In the genomic region with DNA sequence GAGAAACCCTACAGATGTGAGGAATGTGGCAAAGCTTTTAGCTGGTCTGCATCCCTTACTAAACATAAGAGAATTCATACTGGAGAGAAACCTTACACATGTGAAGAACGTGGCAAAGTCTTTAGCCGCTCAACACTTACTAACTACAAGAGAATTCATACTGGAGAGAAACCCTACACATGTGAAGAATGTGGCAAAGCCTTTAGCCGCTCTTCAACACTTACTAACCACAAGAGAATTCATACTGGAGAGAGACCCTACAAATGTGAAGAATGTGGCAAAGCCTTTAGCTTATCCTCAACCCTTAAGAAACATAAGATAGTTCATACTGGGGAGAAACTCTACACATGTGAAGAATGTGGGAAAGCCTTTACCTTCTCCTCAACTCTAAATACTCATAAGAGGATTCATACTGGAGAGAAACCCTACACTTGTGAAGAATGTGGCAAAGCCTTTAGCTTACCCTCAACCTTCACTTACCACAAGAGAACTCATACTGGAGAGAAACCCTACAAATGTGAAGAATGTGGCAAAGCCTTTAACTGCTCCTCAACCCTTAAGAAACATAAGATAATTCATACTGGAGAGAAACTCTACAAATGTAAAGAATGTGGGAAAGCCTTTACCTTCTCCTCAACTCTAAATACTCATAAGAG, we compare ENCODE assay signal across 12 cellular contexts. TPM values are rescaled to one million over a fixed set of nuclear protein-coding genes. Genes with fewer than 3 reads are reported as not detected.
A peak's percentile ranks its signal among the peaks of the same experiment; 100 is the strongest.
DNase-seq lines count a peak whose midpoint lies in the region; ATAC-seq, FAIRE-seq and TF ChIP-seq lines count a peak whose summit lies in the region.
"Not testable (repeated sequence)": the region's sequence is repeated elsewhere in the genome, so short reads cannot be mapped to it uniquely, and the experiment has no call there.
"Had no signal": no experiment of that assay in that cellular context is flagged by ENCODE, and none has a peak within 500 bp of the region (broad histone marks: within the 10 kb centered on the region; RNA-seq: fewer than 3 reads in every experiment).

No MANE protein-coding gene starts in this region.

- not testable (repeated sequence) for TF ChIP-seq CTCF in HCT116 (IDR thresholded peaks at IDR 0.05 in 2 of 3, conservative IDR thresholded peaks at IDR 0.05 in 1 of 3; ENCODE audit: borderline replicate concordance in 1 of 3, insufficient read depth in 1 of 3, low read depth in 2 of 3, low read length in 2 of 3); astrocyte (IDR thresholded peaks at IDR 0.05; ENCODE audit: insufficient read depth, low read depth, low read length); K562 (IDR thresholded peaks at IDR 0.05 in 2 of 3, conservative IDR thresholded peaks at IDR 0.05 in 1 of 3; ENCODE audit: insufficient read depth in 2 of 3, low read depth in 1 of 3, low read length in 3 of 3); endodermal cell (conservative IDR thresholded peaks at IDR 0.05); liver (IDR thresholded peaks at IDR 0.05; ENCODE audit: low read depth, low read length, missing input control)

- CTCF ChIA-PET in HCT116 (lab: Charles Lee); K562 (lab: Yijun Ruan, JAX; ENCODE audit: low intra/inter-chr PET ratio): not testable (repeated sequence)

- RAD21 ChIA-PET in HCT116 (lab: Charles Lee; ENCODE audit: low non-redundant PET in 1 of 2, low total read pairs in 2 of 2, uncharacterized antibody in 2 of 2, unreplicated experiment in 2 of 2) = not testable (repeated sequence)

- H2AFZ ChIP-seq in HCT116 (ENCODE audit: low read depth, low read length, poor library complexity, severe bottlenecking); astrocyte (ENCODE audit: low read depth, low read length); K562 (ENCODE audit: low read depth, low read length): not testable (repeated sequence)

- not testable (repeated sequence) for H3K36me3 ChIP-seq in HCT116 (ENCODE audit: control insufficient read depth in 1 of 2, insufficient read depth in 2 of 2, low read length in 2 of 2); HUES48 (ENCODE audit: control insufficient read depth, insufficient read depth, low read length); astrocyte (ENCODE audit: insufficient read depth, low read length); K562 (ENCODE audit: control insufficient read depth, insufficient read depth, low read length); endodermal cell (ENCODE audit: control insufficient read depth, insufficient read depth, low read length); liver (ENCODE audit: control insufficient read depth in 4 of 4, insufficient read depth in 3 of 4, low read depth in 1 of 4, low read length in 3 of 4)

- intact Hi-C loops in HCT116 (cut with micrococcal nuclease); K562 (cut with micrococcal nuclease): not testable (repeated sequence)

- FAIRE-seq in astrocyte (lab: Jason Lieb, UNC) = peak; percentile 26
- FAIRE-seq in K562 (lab: Jason Lieb, UNC) = not testable (repeated sequence)

- in situ Hi-C loops in K562 (cut with MboI) = not testable (repeated sequence)

- not testable (repeated sequence) for H3K79me2 ChIP-seq in HCT116 (ENCODE audit: insufficient read depth, low read length); astrocyte (ENCODE audit: insufficient read depth, low read length); K562 (ENCODE audit: control insufficient read depth, insufficient read depth, low read length)

- not testable (repeated sequence) for H3K4me3 Mint-ChIP-seq in astrocyte (ENCODE audit: unreplicated experiment); endodermal cell

- H3K9ac ChIP-seq in HCT116 (ENCODE audit: low read length); HUES48 (ENCODE audit: low read depth, low read length); astrocyte (ENCODE audit: low read length); K562 (ENCODE audit: insufficient read depth in 1 of 2, low read depth in 2 of 2, low read length in 2 of 2); endodermal cell (ENCODE audit: extremely low read depth, low read length, poor library complexity, severe bottlenecking); liver (ENCODE audit: low read depth in 1 of 2, low read length in 2 of 2): not testable (repeated sequence)

- H3K36me3 Mint-ChIP-seq in astrocyte (ENCODE audit: low read depth, unreplicated experiment); endodermal cell (ENCODE audit: low read depth): not testable (repeated sequence)

- H3K27me3 Mint-ChIP-seq in astrocyte (ENCODE audit: low read depth, unreplicated experiment); endodermal cell (ENCODE audit: insufficient read depth): not testable (repeated sequence)

- H3K27ac ChIP-seq in HCT116 (ENCODE audit: low read depth, low read length); HUES48 (ENCODE audit: low read depth, low read length); astrocyte (ENCODE audit: low read depth, low read length); K562 (ENCODE audit: extremely low read depth, low read depth, low read length); endodermal cell (ENCODE audit: low read depth, low read length); liver (ENCODE audit: low read depth in 1 of 2, low read length in 2 of 2): not testable (repeated sequence)

- not testable (repeated sequence) for DNase-seq in HCT116 (ENCODE audit: low read depth, low spot score); astrocyte (ENCODE audit: low read depth); K562 (ENCODE audit: extremely low read depth in 1 of 4, low spot score in 3 of 4); endodermal cell

- 3% methylated on average over 3 of the region's 3 CpGs for WGBS in K562 (ENCODE audit: insufficient coverage, low coverage, missing lambda C conversion rate)
- WGBS in endodermal cell (ENCODE audit: insufficient coverage in 1 of 2, insufficient read length in 1 of 2), 2 experiments = 63 to 77% methylated on average over 1 to 3 of the region's 3 CpGs
- WGBS in liver = 78% methylated on average over 3 of the region's 3 CpGs

- not testable (repeated sequence) for H3K27me3 ChIP-seq in HCT116 (ENCODE audit: insufficient read depth, low read length); HUES48 (ENCODE audit: control insufficient read depth, insufficient read depth, low read length); astrocyte (ENCODE audit: insufficient read depth, low read length); K562 (ENCODE audit: control insufficient read depth in 2 of 2, insufficient read depth in 2 of 2, low read length in 2 of 2); endodermal cell (ENCODE audit: control insufficient read depth, insufficient read depth, low read length, poor library complexity, severe bottlenecking); liver (ENCODE audit: control insufficient read depth in 4 of 4, insufficient read depth in 4 of 4, low read length in 3 of 4)

- not testable (repeated sequence) for TF ChIP-seq EP300 in K562 (IDR thresholded peaks at IDR 0.05; ENCODE audit: low read length)

- peaks cover 19 to 27% of the 10 kb centered on the region in 2 experiments; a peak in 3 of 4 replicates for H3K9me3 ChIP-seq in HCT116 (ENCODE audit: control insufficient read depth in 1 of 2, insufficient read depth in 1 of 2, low read depth in 1 of 2, low read length in 2 of 2)
- H3K9me3 ChIP-seq in HUES48 (ENCODE audit: control insufficient read depth, insufficient read depth, low read length) = peaks cover 75% of the 10 kb centered on the region
- peaks cover 22% of the 10 kb centered on the region for H3K9me3 ChIP-seq in astrocyte (ENCODE audit: insufficient read depth, low read depth, low read length)
- H3K9me3 ChIP-seq in K562 (replicated peaks; ENCODE audit: control insufficient read depth, insufficient read depth, low read depth, low read length) = not testable (repeated sequence)
- peaks cover 79% of the 10 kb centered on the region for H3K9me3 ChIP-seq in endodermal cell (ENCODE audit: control insufficient read depth, low read length)
- H3K9me3 ChIP-seq in liver (ENCODE audit: control insufficient read depth in 4 of 4, low read length in 3 of 4) = peaks cover 20 to 65% (median 27%) of the 10 kb centered on the region in 4 donors

- H3K9me1 ChIP-seq in K562 (ENCODE audit: control insufficient read depth, insufficient read depth, low read length) = not testable (repeated sequence)

- H3K9me3 Mint-ChIP-seq in astrocyte (ENCODE audit: unreplicated experiment) = peaks cover 21% of the 10 kb centered on the region
- peaks cover 80% of the 10 kb centered on the region for H3K9me3 Mint-ChIP-seq in endodermal cell

- BruUV-seq in HCT116 (replicated peaks; lab: Mats Ljungman, UMichigan); K562 (replicated peaks; lab: Mats Ljungman, UMichigan): not testable (repeated sequence)

- ATAC-seq in HCT116, K562: not testable (repeated sequence)

- not testable (repeated sequence) for H3K4me1 ChIP-seq in HCT116 (ENCODE audit: control insufficient read depth in 1 of 2, insufficient read depth in 2 of 2, low read length in 2 of 2); HUES48 (ENCODE audit: control insufficient read depth, insufficient read depth, low read length); astrocyte (ENCODE audit: insufficient read depth, low read length); K562 (replicated peaks in 1 of 2; ENCODE audit: control insufficient read depth in 2 of 2, insufficient read depth in 2 of 2, low read length in 2 of 2); endodermal cell (ENCODE audit: control insufficient read depth, insufficient read depth, low read length); liver (ENCODE audit: control insufficient read depth in 4 of 4, insufficient read depth in 4 of 4, low read length in 3 of 4)

- H3K9me2 ChIP-seq in HCT116 (ENCODE audit: insufficient read depth) = not testable (repeated sequence)

- POLR2A ChIA-PET in HCT116 (lab: Charles Lee); K562 (lab: Yijun Ruan, JAX): not testable (repeated sequence)

- H3K4me1 Mint-ChIP-seq in astrocyte (ENCODE audit: low read depth, unreplicated experiment); endodermal cell: not testable (repeated sequence)

- H3K27ac Mint-ChIP-seq in astrocyte (ENCODE audit: unreplicated experiment); endodermal cell: not testable (repeated sequence)

- not testable (repeated sequence) for H3K4me2 ChIP-seq in HCT116 (ENCODE audit: low read length); astrocyte (ENCODE audit: low read length); K562 (ENCODE audit: insufficient read depth, low read length)

- not testable (repeated sequence) for H3K4me3 ChIP-seq in HCT116 (replicated peaks in 1 of 2; ENCODE audit: low read depth in 1 of 2, low read length in 2 of 2); astrocyte (ENCODE audit: insufficient read depth, low read depth, low read length); K562
- H3K4me3 ChIP-seq in HUES48 (ENCODE audit: low read depth, low read length) = peak overlapping the region; percentile 8; the same call in 1 of the 2 replicates
- peak overlapping the region; percentile 27 for H3K4me3 ChIP-seq in endodermal cell (ENCODE audit: low read length)
- H3K4me3 ChIP-seq in liver (ENCODE audit: low read depth in 1 of 3, low read length in 3 of 3) = peak overlapping the region in 2 of 3 donors; percentile 4 to 14

- not testable (repeated sequence) for TF ChIP-seq POLR2A in HCT116 (IDR thresholded peaks at IDR 0.05; ENCODE audit: borderline replicate concordance, extremely low read depth, insufficient read depth, insufficient read length); K562 (conservative IDR thresholded peaks at IDR 0.05)

- not testable (repeated sequence) for H4K20me1 ChIP-seq in HCT116 (ENCODE audit: insufficient read depth); astrocyte (ENCODE audit: insufficient read depth, low read length); K562 (replicated peaks; ENCODE audit: control insufficient read depth, insufficient read depth, low read length)

- TF ChIP-seq RAD21 in HCT116 (IDR thresholded peaks at IDR 0.05; ENCODE audit: low read depth); K562 (CRISPR knock-in tag; conservative IDR thresholded peaks at IDR 0.05 in 1 of 2, IDR thresholded peaks at IDR 0.05 in 1 of 2); liver (IDR thresholded peaks at IDR 0.05): not testable (repeated sequence)

RNA-seq across cellular contexts. Expression of a gene that starts 19.3 kb away (rescaled TPM):
- total RNA-seq in HCT116 (2021; ENCODE audit: unreplicated experiment) = not detected
- not detected in 2 replicates for polyA plus RNA-seq in HCT116 (2012)
- not detected in 2 replicates for total RNA-seq in astrocyte
- not detected in 2 replicates for total RNA-seq in K562 (2011; cell fraction: chromatin; rRNA removed; ENCODE audit: low replicate concordance)
- total RNA-seq in K562 (2011; cell fraction: nucleolus; rRNA removed) = not detected in 2 replicates
- not detected in 2 replicates for total RNA-seq in K562 (2011; cell fraction: nucleoplasm; rRNA removed)
- not detected in 2 replicates for total RNA-seq in K562 (2014; rRNA removed)
- not detected in 2 replicates for total RNA-seq in K562 (2014; rRNA removed; fragmentation: Illumina TruSeq; extraction: Trizol)
- not detected in 2 replicates for total RNA-seq in K562 (2015; rRNA removed; fragmentation: Illumina TruSeq; extraction: Trizol)
- total RNA-seq in K562 (2021) = not detected in 2 replicates
- polyA plus RNA-seq in K562 (2011; rRNA removed) = not detected in 2 replicates
- not detected in 2 replicates for polyA plus RNA-seq in K562 (2011; cell fraction: cytosol; rRNA removed)
- not detected in 2 replicates for polyA plus RNA-seq in K562 (2011; cell fraction: nucleus; rRNA removed)
- not detected in 2 replicates for polyA plus RNA-seq in K562 (2012)
- not detected in 2 replicates for polyA plus RNA-seq in K562 (2014; fragmentation: Illumina TruSeq; extraction: Trizol)
- not detected for polyA plus RNA-seq in K562 (2014; fragmentation: Nextera tagmentation; extraction: Ambion mirVana)
- not detected in 2 replicates for polyA plus RNA-seq in K562 (2014; rRNA removed)
- polyA minus RNA-seq in K562 (2011; rRNA and poly(A)+ RNA removed) = not detected in 2 replicates
- polyA minus RNA-seq in K562 (2011; cell fraction: cytosol; rRNA and poly(A)+ RNA removed) = not detected in 2 replicates
- not detected in 2 replicates for polyA minus RNA-seq in K562 (2011; cell fraction: nucleus; rRNA and poly(A)+ RNA removed)
- not detected for total RNA-seq in endodermal cell
- not detected for polyA plus RNA-seq in endodermal cell (2013, experiment 1 of 2)
- polyA plus RNA-seq in endodermal cell (2013, experiment 2 of 2) = not detected
- total RNA-seq in liver = not detected
- polyA plus RNA-seq in liver = not detected
- total RNA-seq: A673; CD4-positive, alpha-beta memory T cell; CD4-positive, CD25-positive, alpha-beta regulatory T cell; CD8-positive, alpha-beta memory T cell had no signal
- polyA plus RNA-seq: AG04450; CD14-positive monocyte; CD4-positive, alpha-beta memory T cell; CD4-positive, CD25-positive, alpha-beta regulatory T cell; CD8-positive, alpha-beta memory T cell had no signal
